ENCODE assay signal across 23 cellular contexts in genomic region chr4:189804884-189805283, GRCh38.
"Had no signal": no experiment of that assay in that cellular context is flagged by ENCODE, and none has a peak within 500 bp of the region (broad histone marks: within the 10 kb centered on the region; RNA-seq: fewer than 3 reads in every experiment).

No MANE protein-coding gene starts in this region.

- H3K4me3 ChIP-seq: body of pancreas, gastroesophageal sphincter, sigmoid colon, transverse colon had no signal

- H3K36me3 ChIP-seq: gastroesophageal sphincter, neutrophil, sigmoid colon, transverse colon, WERI-Rb-1 had no signal

- ATAC-seq: activated CD4-positive, CD25-positive, alpha-beta regulatory T cell treated with anti-CD3 and anti-CD28 coated beads, Interleukin-2, amount 50 U/mL, for 24 hours; body of pancreas; effector memory CD8-positive, alpha-beta T cell; gastroesophageal sphincter; stimulated activated memory B cell treated with anti-CD40 and anti-IgM and Interleukin-4, amounts not matched to agents 10 μg/mL and 1 μg/mL and 100 μg/mL, for 72 hours had no signal

- H3K4me1 ChIP-seq: body of pancreas, gastroesophageal sphincter, sigmoid colon, transverse colon had no signal

- DNase-seq: activated CD4-positive, alpha-beta T cell treated with anti-CD3 and anti-CD28 coated beads for 48 hours; activated CD4-positive, alpha-beta T cell treated with anti-CD3 and anti-CD28 coated beads, Interleukin-2, amount 50 U/mL, for 48 hours; activated CD8-positive, alpha-beta memory T cell treated with anti-CD3 and anti-CD28 coated beads for 24 hours; activated effector memory CD4-positive, alpha-beta T cell treated with Interleukin-2 at 50 U/mL for 16 hours; activated naive CD4-positive, alpha-beta T cell treated with Interleukin-2 at 50 U/mL for 16 hours; anterior cingulate cortex; cortex of kidney; effector memory CD8-positive, alpha-beta T cell; hypothalamus; immature natural killer cell; naive B cell; nephron progenitor cell; sigmoid colon; small intestine; stimulated activated CD4-positive, alpha-beta T cell treated with anti-CD3 and anti-CD28 coated beads, Interleukin-4, amount 100 ng/mL, for 4 hours; stimulated activated CD8-positive, alpha-beta memory T cell treated with anti-CD3 and anti-CD28 coated beads, Interleukin-4, amount 100 ng/mL, for 48 hours; transverse colon; WERI-Rb-1 had no signal

- H3K9me3 ChIP-seq: body of pancreas, neutrophil had no signal

- H3K27me3 ChIP-seq: body of pancreas, gastroesophageal sphincter, neutrophil, sigmoid colon, transverse colon had no signal

- H3K27ac ChIP-seq: body of pancreas, gastroesophageal sphincter, neutrophil, sigmoid colon, transverse colon, WERI-Rb-1 had no signal
